In the genomic region with DNA sequence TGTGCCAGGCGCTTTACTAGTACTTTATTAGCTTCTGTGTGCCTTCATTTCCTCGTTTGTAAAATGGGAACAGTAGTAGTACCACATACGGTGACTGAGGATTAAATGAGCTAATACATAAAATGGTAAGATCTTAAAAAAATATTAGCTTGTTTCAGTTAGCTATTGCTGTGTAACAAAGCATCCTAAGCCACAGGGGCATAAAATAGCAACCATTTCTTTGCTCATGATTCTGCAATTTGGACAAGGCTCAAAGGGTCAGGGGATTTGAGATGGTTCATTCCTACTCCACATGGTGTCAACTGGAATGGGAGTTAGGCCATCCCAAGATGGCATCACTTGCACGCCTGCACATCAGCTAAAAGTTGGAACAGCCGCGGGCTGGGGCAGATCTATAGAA, we compare ENCODE assay signal across 10 cellular contexts. TPM values are rescaled to one million over a fixed set of nuclear protein-coding genes. Genes with fewer than 3 reads are reported as not detected.
"Had no signal": no experiment of that assay in that cellular context is flagged by ENCODE, and none has a peak within 500 bp of the region (broad histone marks: within the 10 kb centered on the region; RNA-seq: fewer than 3 reads in every experiment).

No MANE protein-coding gene starts in this region.

- H3K27me3 Mint-ChIP-seq: IgD-negative memory B cell had no signal

- H3K4me1 ChIP-seq: HAP-1 had no signal

- FAIRE-seq: HTR-8/SVneo had no signal

- H3K27ac Mint-ChIP-seq: IgD-negative memory B cell had no signal

- H3K9me3 ChIP-seq: HAP-1 had no signal

- H3K9ac ChIP-seq: GM23248 had no signal

- H3K9me3 Mint-ChIP-seq: IgD-negative memory B cell had no signal

- H2AFZ ChIP-seq: GM23248 had no signal

- DNase-seq: GM23248, GOT3, H7, KBM-7 had no signal

- H3K4me3 ChIP-seq: GM23248, HAP-1 had no signal

- H3K27ac ChIP-seq: GM23248 had no signal

- H3K4me3 Mint-ChIP-seq: IgD-negative memory B cell had no signal

- ATAC-seq: HCT116 had no signal

- H3K36me3 Mint-ChIP-seq: IgD-negative memory B cell had no signal

RNA-seq across cellular contexts. Expression of a gene that starts 42.0 kb away (rescaled TPM):
- total RNA-seq: GM23248, H4, H7, HT-29 had no signal
- polyA plus RNA-seq: GM23248, IgD-negative memory B cell had no signal
